Comparison of ENCODE assay signal across 24 cellular contexts in genomic region chr2:110688594-110689091, GRCh38. TPM values are rescaled to one million over a fixed set of nuclear protein-coding genes. Genes with fewer than 3 reads are reported as not detected.
DNase-seq lines count a peak whose midpoint lies in the region; ATAC-seq and TF ChIP-seq lines count a peak whose summit lies in the region.
"Had no signal": no experiment of that assay in that cellular context is flagged by ENCODE, and none has a peak within 500 bp of the region (broad histone marks: within the 10 kb centered on the region; RNA-seq: fewer than 3 reads in every experiment).

No MANE protein-coding gene starts in this region.

- no peak overlapping the region for H3K4ac ChIP-seq in neuronal stem cell (ENCODE audit: low read length)

- H4K8ac ChIP-seq in neuronal stem cell (ENCODE audit: low read depth, low read length): no peak overlapping the region

- no peak overlapping the region for H3K4me2 ChIP-seq in neuronal stem cell (ENCODE audit: insufficient read depth, low read length, poor library complexity, severe bottlenecking)
- H3K4me2 ChIP-seq: KMS-11 had no signal

- TF ChIP-seq EP300 in tibial nerve (IDR thresholded peaks at IDR 0.05): no peak

- peaks cover 18% of the 10 kb centered on the region for H3K27me3 ChIP-seq in H7 (ENCODE audit: control insufficient read depth, insufficient read depth, low read length)
- H3K27me3 ChIP-seq in neuronal stem cell (ENCODE audit: control insufficient read depth in 3 of 3, insufficient read depth in 3 of 3, low read depth in 1 of 3, low read length in 3 of 3): no peaks in the 10 kb centered on the region
- H3K27me3 ChIP-seq in tibial nerve: no peaks in the 10 kb centered on the region

- H2AFZ ChIP-seq in neuronal stem cell (ENCODE audit: low read length): peak overlapping the region; percentile 57

- H3K9me3 ChIP-seq in neuronal stem cell (replicated peaks in 1 of 2; ENCODE audit: control insufficient read depth in 2 of 2, insufficient read depth in 1 of 2, low read depth in 1 of 2, low read length in 2 of 2) (peaks cover 10 to 11% of the 10 kb centered on the region in 2 donors), tibial nerve (no peaks in the 10 kb centered on the region)
- H3K9me3 ChIP-seq: prostate gland had no signal

- no peak for ATAC-seq in HG03460 (IDR thresholded peaks at IDR 0.05; ENCODE audit: unreplicated experiment)
- ATAC-seq: activated T-cell treated with anti-CD3 and anti-CD28 coated beads, Interleukin-2, amount 50 U/mL, for 4 hours; naive thymus-derived CD4-positive, alpha-beta T cell had no signal

- TF ChIP-seq CTCF in epithelial cell of proximal tubule (conservative IDR thresholded peaks at IDR 0.05; ENCODE audit: low read depth, low read length) (no peak), tibial nerve (IDR thresholded peaks at IDR 0.05) (no peak)

- TF ChIP-seq POLR2A in tibial nerve (IDR thresholded peaks at IDR 0.05): no peak

- WGBS in neuronal stem cell (ENCODE audit: extremely low coverage in 2 of 2, insufficient read length in 2 of 2, insufficient replicate concordance in 1 of 2), 2 donors: no CpG with 5 or more reads among the region's 5 CpGs
- WGBS in tibial nerve, 2 donors: 34 to 36% methylated on average over 5 of the region's 5 CpGs

- DNase-seq in H7 (peak; percentile 45), SW480 (ENCODE audit: low spot score) (peak; percentile 57), epithelial cell of proximal tubule (ENCODE audit: low read depth) (peak; percentile 31), neuronal stem cell (ENCODE audit: low spot score) (peak; percentile 70), tibial nerve (ENCODE audit: low spot score in 2 of 2) (no peak), activated gamma-delta T cell treated with Interleukin-2 at 50 U/mL for 16 hours (no peak), caudate nucleus (lab: John Stamatoyannopoulos, UW) (no peak)
- DNase-seq: activated CD4-positive, alpha-beta memory T cell treated with anti-CD3 and anti-CD28 coated beads, Interleukin-2, amount 10 ng/mL, durations not matched to agents 7 days and 5 days; activated T-cell treated with anti-CD3 and anti-CD28 coated beads, Interleukin-2, amount 50 U/mL, for 4 hours; AML-193; COR-L47; islet precursor cell; naive thymus-derived CD4-positive, alpha-beta T cell; NCI-H1048; NCI-H2081 treated with DMSO at 0.1 percent for 48 hours; NCI-H524; SHP77 treated with DMSO at 0.1 percent for 48 hours; stimulated activated CD8-positive, alpha-beta memory T cell treated with anti-CD3 and anti-CD28 coated beads, Interleukin-4, amount 100 ng/mL, for 48 hours; substantia nigra had no signal

- H2BK120ac ChIP-seq in neuronal stem cell (ENCODE audit: low read depth, low read length): no peak overlapping the region

- no peak overlapping the region for H2BK12ac ChIP-seq in neuronal stem cell (ENCODE audit: low read length)

- peak overlapping the region; percentile 62 for H3K27ac ChIP-seq in neuronal stem cell (replicated peaks; ENCODE audit: low read length)
- H3K27ac ChIP-seq in tibial nerve: no peak overlapping the region
- no peak overlapping the region for H3K27ac ChIP-seq in caudate nucleus (ENCODE audit: low read depth, low read length)
- H3K27ac ChIP-seq: KMS-11, prostate gland, VCaP had no signal

- H3K14ac ChIP-seq in neuronal stem cell (ENCODE audit: low read length): no peak overlapping the region

- H2AK5ac ChIP-seq in neuronal stem cell (ENCODE audit: low read depth, low read length): no peak overlapping the region

- H4K91ac ChIP-seq in neuronal stem cell (ENCODE audit: low read depth, low read length, poor library complexity): no peak overlapping the region

- H3K9ac ChIP-seq in neuronal stem cell (ENCODE audit: low read depth, low read length, poor library complexity): no peak overlapping the region
- H3K9ac ChIP-seq: KMS-11 had no signal

- H3K4me3 ChIP-seq in H7 (ENCODE audit: insufficient read depth, low read depth, low read length): 0 out of 2 replicates have a peak overlapping the region, but pooled peaks have one; percentile 1
- no peak overlapping the region for H3K4me3 ChIP-seq in epithelial cell of proximal tubule (ENCODE audit: low read depth, low read length)
- no peak overlapping the region for H3K4me3 ChIP-seq in neuronal stem cell (ENCODE audit: low read length in 2 of 2)
- no peak overlapping the region for H3K4me3 ChIP-seq in tibial nerve
- H3K4me3 ChIP-seq: prostate gland had no signal

- no peaks in the 10 kb centered on the region for H3K36me3 ChIP-seq in H7 (replicated peaks; ENCODE audit: control insufficient read depth, insufficient read depth, low read length)
- H3K36me3 ChIP-seq in neuronal stem cell (replicated peaks in 1 of 2; ENCODE audit: control insufficient read depth in 2 of 2, insufficient read depth in 2 of 2, low read length in 2 of 2): peaks cover 0 to 1% of the 10 kb centered on the region in 2 donors
- H3K36me3 ChIP-seq in tibial nerve: no peaks in the 10 kb centered on the region
- H3K36me3 ChIP-seq: prostate gland had no signal

- no peak overlapping the region for H3K18ac ChIP-seq in neuronal stem cell (ENCODE audit: low read length)

- H2BK5ac ChIP-seq in neuronal stem cell (ENCODE audit: low read length): no peak overlapping the region

- no peak overlapping the region for H3K23ac ChIP-seq in neuronal stem cell (ENCODE audit: low read depth, low read length, poor library complexity)

- H3K4me1 ChIP-seq in neuronal stem cell (ENCODE audit: control insufficient read depth in 2 of 2, insufficient read depth in 1 of 2, low read depth in 1 of 2, low read length in 2 of 2) (peaks cover 4 to 11% of the 10 kb centered on the region in 2 donors), tibial nerve (no peaks in the 10 kb centered on the region)
- H3K4me1 ChIP-seq: prostate gland had no signal

- no peaks in the 10 kb centered on the region for H3K79me1 ChIP-seq in neuronal stem cell (ENCODE audit: low read depth, low read length)

- H2BK15ac ChIP-seq in neuronal stem cell (ENCODE audit: low read length): no peak overlapping the region

RNA-seq across cellular contexts. Expression of gene BUB1, which starts 10.8 kb away (rescaled TPM):
- total RNA-seq in H7 (2014; rRNA removed; shearing (Covaris generic)): 136 and 169 TPM in 2 replicates
- total RNA-seq in epithelial cell of proximal tubule (57.2 and 85.9 TPM in 2 replicates), tibial nerve (1 to 10 TPM in 1 of 4 donors, under 1 TPM in 3; 0.42 to 1.8 (median 0.71) TPM)
- 88.9 TPM for polyA plus RNA-seq in neuronal stem cell (2013, experiment 1 of 2)
- polyA plus RNA-seq in neuronal stem cell (2013, experiment 2 of 2): 91.2 TPM

RNA-seq across cellular contexts. Expression of gene ACOXL, which starts 43.7 kb away (rescaled TPM):
- total RNA-seq in H7 (2014; rRNA removed; shearing (Covaris generic)): 2.7 and 6.0 TPM in 2 replicates
- total RNA-seq in epithelial cell of proximal tubule (0.06 and 0.14 TPM in 2 replicates), tibial nerve (under 1 TPM in 1 of 4 donors, not detected in 3; 0.30 TPM)
- 1.6 TPM for polyA plus RNA-seq in neuronal stem cell (2013, experiment 1 of 2)
- 1.3 TPM for polyA plus RNA-seq in neuronal stem cell (2013, experiment 2 of 2)
- polyA plus RNA-seq: esophagus; naive thymus-derived CD4-positive, alpha-beta T cell had no signal

Comparison
In these comparisons a context has a peak if more than half of its experiments do, and no peak if none do; other contexts are left out.
1. DNase-seq: peak in H7 (single experiment), SW480 (single experiment), epithelial cell of proximal tubule (single experiment) and neuronal stem cell (single experiment); none in tibial nerve (0 of 2), activated gamma-delta T cell treated with Interleukin-2 at 50 U/mL for 16 hours (single experiment) and caudate nucleus (0 of 61).
2. RNA of gene BUB1, which starts 10.8 kb away (total RNA-seq): 136 to 169 TPM in H7 and 57.2 to 85.9 TPM in epithelial cell of proximal tubule; 0.42 to 1.8 TPM in tibial nerve; every median in the first group is over 10 times any median in the second.